In genomic region chr17:40529991-40530390, GRCh38 we compare ENCODE assay signal across 1 cellular context.
TF ChIP-seq lines count a peak whose summit lies in the region.

No MANE protein-coding gene starts in this region.

TF ChIP-seq in H1, 55 proteins besides CTCF, POLR2A, EP300 and RAD21:
- TF ChIP-seq CHD2 (IDR thresholded peaks at IDR 0.05; ENCODE audit: low read length) (no peak), ASH2L (IDR thresholded peaks at IDR 0.05; ENCODE audit: low read length) (no peak), YY1 (IDR thresholded peaks at IDR 0.05; ENCODE audit: low read depth, low read length) (no peak), KDM1A (IDR thresholded peaks at IDR 0.05; ENCODE audit: borderline replicate concordance, low read length) (no peak), EZH2 (IDR thresholded peaks at IDR 0.05; ENCODE audit: low read depth, low read length, severe bottlenecking) (no peak)
